9 cellular contexts compared by ENCODE assay signal in genomic region chr15:75028991-75029377, GRCh38. TPM values are rescaled to one million over a fixed set of nuclear protein-coding genes. Genes with fewer than 3 reads are reported as not detected.
DNase-seq lines count a peak whose midpoint lies in the region; ATAC-seq, FAIRE-seq and TF ChIP-seq lines count a peak whose summit lies in the region.
"Had no signal": no experiment of that assay in that cellular context is flagged by ENCODE, and none has a peak within 500 bp of the region (broad histone marks: within the 10 kb centered on the region; RNA-seq: fewer than 3 reads in every experiment).

No MANE protein-coding gene starts in this region.

- H3K4me3 ChIP-seq in psoas muscle, result peak overlapping the region; percentile 48
- no peak overlapping the region for H3K4me3 ChIP-seq in small intestine (ENCODE audit: low read depth in 1 of 2, low read length in 2 of 2)

- TF ChIP-seq CTCF in chondrocyte (IDR thresholded peaks at IDR 0.05) (no peak), psoas muscle (IDR thresholded peaks at IDR 0.05) (no peak)

- H3K4me1 Mint-ChIP-seq in chondrocyte (ENCODE audit: low read depth), result peaks cover 60% of the 10 kb centered on the region

- H3K27ac ChIP-seq in psoas muscle (no peak overlapping the region), small intestine (ENCODE audit: low read depth in 1 of 2, low read length in 1 of 2) (no peak overlapping the region)

- H3K36me3 ChIP-seq in psoas muscle (ENCODE audit: insufficient read depth in 1 of 2, low read depth in 1 of 2) (peaks cover 0 to 12% of the 10 kb centered on the region in 2 donors), small intestine (ENCODE audit: control insufficient read depth in 2 of 2, insufficient read depth in 2 of 2, low read length in 2 of 2) (no peaks in the 10 kb centered on the region)
- H3K36me3 ChIP-seq: Peyer's patch had no signal

- H3K27me3 ChIP-seq in psoas muscle (ENCODE audit: insufficient read depth in 3 of 3, low read length in 2 of 3) (no peaks in the 10 kb centered on the region), small intestine (ENCODE audit: control insufficient read depth in 2 of 2, insufficient read depth in 2 of 2, low read length in 2 of 2) (no peaks in the 10 kb centered on the region)
- H3K27me3 ChIP-seq: Peyer's patch had no signal

- intact Hi-C loops in psoas muscle (cut with DNase I), result loop anchor here (1.0 to 10.0 kb wide), 3 partner anchors 175 to 276 kb away; no protein-coding TSS in a partner anchor

- WGBS in psoas muscle, 3 donors, result 76 to 81% (median 79%) methylated on average over 4 of the region's 4 CpGs
- WGBS in small intestine, 3 donors, result 68 to 71% (median 69%) methylated on average over 4 of the region's 4 CpGs

- no peak for FAIRE-seq in small intestine (lab: Jason Lieb, UNC)

- H3K4me1 ChIP-seq in psoas muscle (peaks cover 25% of the 10 kb centered on the region), small intestine (ENCODE audit: control insufficient read depth in 2 of 2, insufficient read depth in 1 of 2, low read depth in 1 of 2, low read length in 1 of 2) (peaks cover 0 to 3% of the 10 kb centered on the region in 2 donors)

- DNase-seq in chondrocyte (ENCODE audit: low spot score) (no peak), psoas muscle (no peak), small intestine (no peak), HuH-7 (ENCODE audit: low spot score) (no peak), NCI-H1417 (lab: John Stamatoyannopoulos, UW) (no peak), NCI-H524 (lab: John Stamatoyannopoulos, UW) (no peak)

- ATAC-seq in GM18867 (IDR thresholded peaks at IDR 0.05; ENCODE audit: unreplicated experiment) (peak; percentile 17), HG03571 (IDR thresholded peaks at IDR 0.05; ENCODE audit: unreplicated experiment) (peak; percentile 10), psoas muscle (peak in 3 of 4 donors; percentile 3 to 15 (median 5))

- H3K4me3 Mint-ChIP-seq in chondrocyte (ENCODE audit: unreplicated experiment), result no peak overlapping the region

- H3K27me3 Mint-ChIP-seq in chondrocyte (ENCODE audit: low read depth), result no peaks in the 10 kb centered on the region

- H3K9me3 Mint-ChIP-seq in chondrocyte (ENCODE audit: low read depth), result no peaks in the 10 kb centered on the region

- H3K27ac Mint-ChIP-seq in chondrocyte (ENCODE audit: unreplicated experiment), result peak overlapping the region; percentile 89

- no peaks in the 10 kb centered on the region for H3K36me3 Mint-ChIP-seq in chondrocyte (ENCODE audit: low read depth)

- H3K9me3 ChIP-seq in psoas muscle (no peaks in the 10 kb centered on the region), small intestine (ENCODE audit: control insufficient read depth, low read depth) (no peaks in the 10 kb centered on the region)
- H3K9me3 ChIP-seq: Peyer's patch had no signal

RNA-seq across cellular contexts. Expression of gene PPCDC, which starts 5.6 kb away (rescaled TPM):
- 7.3 to 12.9 TPM (median 8.7 TPM) in 3 replicates for total RNA-seq in chondrocyte
- total RNA-seq in psoas muscle, result 10 to 100 TPM in 1 of 4 donors, 1 to 10 TPM in 3; 2.4 to 11.7 (median 4.9) TPM
- 10 to 100 TPM; 13.9 to 26.1 (median 24.3) TPM for polyA plus RNA-seq in psoas muscle
- polyA plus RNA-seq in small intestine, result 10 to 100 TPM; 15.9 to 29.4 (median 19.5) TPM

RNA-seq across cellular contexts. Expression of gene SCAMP5, which starts 33.6 kb away (rescaled TPM):
- 20.6 to 29.3 TPM (median 22.4 TPM) in 3 replicates for total RNA-seq in chondrocyte
- 1 to 10 TPM in 1 of 4 donors, under 1 TPM in 2, not detected in 1; 0.23 to 6.3 (median 0.97) TPM for total RNA-seq in psoas muscle
- polyA plus RNA-seq in psoas muscle, result 1 to 10 TPM in 1 of 3 donors, under 1 TPM in 2; 0.03 to 2.1 (median 0.16) TPM
- polyA plus RNA-seq in small intestine, result 10 to 100 TPM; 39.5 to 78.1 (median 74.0) TPM
